Comparison of ENCODE assay signal across 1 cellular context in the genomic region with DNA sequence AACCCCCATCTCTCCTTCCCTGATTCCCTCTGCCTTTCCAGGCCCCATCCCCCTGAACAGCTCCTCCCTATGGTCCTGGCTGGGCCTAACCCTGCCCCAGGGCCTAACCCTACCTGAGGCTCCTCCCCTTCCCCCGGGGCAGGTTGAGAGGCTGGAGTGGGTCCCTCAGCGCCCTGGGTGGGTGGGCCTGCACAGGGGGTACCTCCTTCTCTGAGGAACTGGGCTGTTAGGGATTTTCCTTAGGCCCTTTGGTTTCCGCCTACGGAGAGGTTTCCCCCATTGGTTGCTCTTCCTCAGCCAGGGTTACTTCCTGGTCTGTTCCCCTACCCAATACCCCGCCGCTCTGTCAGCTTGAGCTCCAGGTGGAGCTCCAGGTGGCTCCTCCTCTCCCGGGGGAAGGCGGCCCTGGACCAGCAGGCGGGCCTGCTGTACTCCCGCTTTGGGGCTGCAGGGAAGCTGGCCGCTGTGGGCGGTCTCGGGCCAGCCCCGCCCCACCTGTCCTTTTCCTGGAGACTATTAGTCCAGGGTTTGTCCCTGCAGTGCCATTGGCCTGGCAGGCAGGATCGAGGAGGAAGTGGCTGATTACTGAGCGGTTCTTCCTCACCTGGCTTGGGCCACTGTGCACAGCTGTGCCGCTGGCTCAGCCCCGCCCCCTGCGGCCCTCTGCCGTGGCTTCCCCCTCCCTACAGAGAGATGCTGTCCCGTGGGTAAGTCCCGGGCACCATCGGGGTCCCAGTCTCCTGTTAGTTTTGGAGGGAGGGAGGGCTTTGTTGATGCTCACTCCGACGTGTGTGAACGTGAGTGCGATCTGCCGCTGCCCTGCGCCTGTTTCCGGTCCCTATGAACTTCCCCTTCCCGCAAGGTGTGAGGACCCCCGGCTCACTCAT.
TF ChIP-seq lines count a peak whose summit lies in the region.

No MANE protein-coding gene starts in this region.

TF ChIP-seq in HepG2, 621 proteins besides CTCF, POLR2A, EP300 and RAD21 (continued from another document and continues in another):
- TF ChIP-seq TFDP2 (CRISPR knock-in tag; IDR thresholded peaks at IDR 0.05) = peak; percentile 58
- peak; percentile 90 for TF ChIP-seq PHF21A (CRISPR knock-in tag; IDR thresholded peaks at IDR 0.05)
- no peak for TF ChIP-seq IRF1 (CRISPR knock-in tag; IDR thresholded peaks at IDR 0.05; ENCODE audit: low read depth)
- TF ChIP-seq ZNF232 (CRISPR knock-in tag; IDR thresholded peaks at IDR 0.05; ENCODE audit: borderline replicate concordance) = no peak
- peak; percentile 31; the same call in 1 of the 2 replicates for TF ChIP-seq YEATS2 (CRISPR knock-in tag; IDR thresholded peaks at IDR 0.05; ENCODE audit: borderline replicate concordance)
- TF ChIP-seq ZNF263 (CRISPR knock-in tag; IDR thresholded peaks at IDR 0.05) = peak; percentile 43; the same call in 1 of the 2 replicates
- no peak for TF ChIP-seq FLYWCH1 (CRISPR knock-in tag; IDR thresholded peaks at IDR 0.05)
- TF ChIP-seq BHLHE40 (IDR thresholded peaks at IDR 0.05; ENCODE audit: low read length) = peak; percentile 14; the same call in 1 of the 2 replicates
- peak; percentile 19; the same call in 1 of the 2 replicates for TF ChIP-seq NR2C2 (CRISPR knock-in tag; IDR thresholded peaks at IDR 0.05; ENCODE audit: borderline replicate concordance)
- TF ChIP-seq, protein P1, sequence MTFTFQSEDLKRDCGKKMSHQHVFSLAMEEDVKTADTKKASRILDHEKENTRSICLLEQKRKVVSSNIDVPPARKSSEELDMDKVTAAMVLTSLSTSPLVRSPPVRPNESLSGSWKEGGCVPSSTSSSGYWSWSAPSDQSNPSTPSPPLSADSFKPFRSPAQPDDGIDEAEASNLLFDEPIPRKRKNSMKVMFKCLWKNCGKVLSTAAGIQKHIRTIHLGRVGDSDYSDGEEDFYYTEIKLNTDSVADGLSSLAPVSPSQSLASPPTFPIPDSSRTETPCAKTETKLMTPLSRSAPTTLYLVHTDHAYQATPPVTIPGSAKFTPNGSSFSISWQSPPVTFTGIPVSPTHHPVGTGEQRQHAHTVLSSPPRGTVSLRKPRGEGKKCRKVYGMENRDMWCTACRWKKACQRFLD (CRISPR knock-in tag; IDR thresholded peaks at IDR 0.05; ENCODE audit: borderline replicate concordance) = peak; percentile 71; the same call in 1 of the 2 replicates
- TF ChIP-seq, protein P2, sequence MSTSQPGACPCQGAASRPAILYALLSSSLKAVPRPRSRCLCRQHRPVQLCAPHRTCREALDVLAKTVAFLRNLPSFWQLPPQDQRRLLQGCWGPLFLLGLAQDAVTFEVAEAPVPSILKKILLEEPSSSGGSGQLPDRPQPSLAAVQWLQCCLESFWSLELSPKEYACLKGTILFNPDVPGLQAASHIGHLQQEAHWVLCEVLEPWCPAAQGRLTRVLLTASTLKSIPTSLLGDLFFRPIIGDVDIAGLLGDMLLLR (CRISPR knock-in tag; IDR thresholded peaks at IDR 0.05) = peak; percentile 13; the same call in 1 of the 2 replicates
- TF ChIP-seq YEATS4 (CRISPR knock-in tag; IDR thresholded peaks at IDR 0.05; ENCODE audit: borderline replicate concordance) = peak; percentile 67; the same call in 1 of the 2 replicates
- peak; percentile 48 for TF ChIP-seq HDAC2 (CRISPR knock-in tag; IDR thresholded peaks at IDR 0.05)
- no peak for TF ChIP-seq KDM5A (IDR thresholded peaks at IDR 0.05; ENCODE audit: borderline replicate concordance, low read length)
- 0 out of 2 replicates have a peak, but pooled peaks have one; percentile 25 for TF ChIP-seq KLF11 (CRISPR knock-in tag; IDR thresholded peaks at IDR 0.05)
- TF ChIP-seq MED1 (CRISPR knock-in tag; IDR thresholded peaks at IDR 0.05) = peak; percentile 47
- no peak for TF ChIP-seq ATRX (CRISPR knock-in tag; IDR thresholded peaks at IDR 0.05; ENCODE audit: borderline replicate concordance)
- TF ChIP-seq, protein P3, sequence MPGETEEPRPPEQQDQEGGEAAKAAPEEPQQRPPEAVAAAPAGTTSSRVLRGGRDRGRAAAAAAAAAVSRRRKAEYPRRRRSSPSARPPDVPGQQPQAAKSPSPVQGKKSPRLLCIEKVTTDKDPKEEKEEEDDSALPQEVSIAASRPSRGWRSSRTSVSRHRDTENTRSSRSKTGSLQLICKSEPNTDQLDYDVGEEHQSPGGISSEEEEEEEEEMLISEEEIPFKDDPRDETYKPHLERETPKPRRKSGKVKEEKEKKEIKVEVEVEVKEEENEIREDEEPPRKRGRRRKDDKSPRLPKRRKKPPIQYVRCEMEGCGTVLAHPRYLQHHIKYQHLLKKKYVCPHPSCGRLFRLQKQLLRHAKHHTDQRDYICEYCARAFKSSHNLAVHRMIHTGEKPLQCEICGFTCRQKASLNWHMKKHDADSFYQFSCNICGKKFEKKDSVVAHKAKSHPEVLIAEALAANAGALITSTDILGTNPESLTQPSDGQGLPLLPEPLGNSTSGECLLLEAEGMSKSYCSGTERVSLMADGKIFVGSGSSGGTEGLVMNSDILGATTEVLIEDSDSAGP (CRISPR knock-in tag; IDR thresholded peaks at IDR 0.05; ENCODE audit: borderline replicate concordance) = peak; percentile 48; the same call in 1 of the 2 replicates
- TF ChIP-seq HMGXB4 (CRISPR knock-in tag; IDR thresholded peaks at IDR 0.05; ENCODE audit: borderline replicate concordance in 1 of 2, low read depth in 1 of 2) = peak; percentile 53 to 58; a peak in 3 of 4 replicates
- TF ChIP-seq ZNF224 (CRISPR knock-in tag; IDR thresholded peaks at IDR 0.05) = peak; percentile 77; the same call in 1 of the 2 replicates
- peak; percentile 72 for TF ChIP-seq KDM2A (CRISPR knock-in tag; IDR thresholded peaks at IDR 0.05; ENCODE audit: borderline replicate concordance, low read depth)
- TF ChIP-seq THRA (CRISPR knock-in tag; IDR thresholded peaks at IDR 0.05; ENCODE audit: borderline replicate concordance) = 0 out of 2 replicates have a peak, but pooled peaks have one; percentile 37
- peak; percentile 56 for TF ChIP-seq TEAD3 (CRISPR knock-in tag; optimal IDR thresholded peaks at IDR 0.05; ENCODE audit: borderline replicate concordance)
- peak; percentile 76; the same call in 1 of the 2 replicates for TF ChIP-seq SALL2 (CRISPR knock-in tag; IDR thresholded peaks at IDR 0.05)
- TF ChIP-seq TAF1 (CRISPR knock-in tag; IDR thresholded peaks at IDR 0.05) = peak; percentile 63; the same call in 1 of the 2 replicates
- TF ChIP-seq ZEB1 (IDR thresholded peaks at IDR 0.05; ENCODE audit: insufficient replicate concordance, low read depth) = peak; percentile 73
- TF ChIP-seq HNF4G (IDR thresholded peaks at IDR 0.05; ENCODE audit: borderline replicate concordance, low read depth, low read length) = no peak
- 0 out of 2 replicates have a peak, but pooled peaks have one; percentile 35 for TF ChIP-seq HNF4G (CRISPR knock-in tag; IDR thresholded peaks at IDR 0.05; ENCODE audit: borderline replicate concordance, low read depth)
- peak; percentile 76 for TF ChIP-seq ZFY (CRISPR knock-in tag; IDR thresholded peaks at IDR 0.05)
- no peak for TF ChIP-seq ZNF512 (CRISPR knock-in tag; IDR thresholded peaks at IDR 0.05)
- TF ChIP-seq MAZ (IDR thresholded peaks at IDR 0.05; ENCODE audit: borderline replicate concordance, low read depth, low read length) = peak; percentile 54; the same call in 1 of the 2 replicates
- TF ChIP-seq MAZ (CRISPR knock-in tag; IDR thresholded peaks at IDR 0.05; ENCODE audit: low read depth) = 0 out of 2 replicates have a peak, but pooled peaks have one; percentile 37
- TF ChIP-seq SOX6 (IDR thresholded peaks at IDR 0.05) = no peak
- TF ChIP-seq SOX6 (CRISPR knock-in tag; IDR thresholded peaks at IDR 0.05) = peak; percentile 19; the same call in 1 of the 2 replicates
- TF ChIP-seq ZNF234 (CRISPR knock-in tag; conservative IDR thresholded peaks at IDR 0.05) = no peak
- TF ChIP-seq ZKSCAN8 (CRISPR knock-in tag; IDR thresholded peaks at IDR 0.05; ENCODE audit: borderline replicate concordance) = 0 out of 2 replicates have a peak, but pooled peaks have one; percentile 6
- TF ChIP-seq ZNF446 (CRISPR knock-in tag; IDR thresholded peaks at IDR 0.05) = no peak
- peak; percentile 83 for TF ChIP-seq ZFX (CRISPR knock-in tag; IDR thresholded peaks at IDR 0.05; ENCODE audit: low read depth)
- TF ChIP-seq ARID4A (CRISPR knock-in tag; IDR thresholded peaks at IDR 0.05; ENCODE audit: borderline replicate concordance) = peak; percentile 82; the same call in 1 of the 2 replicates
- TF ChIP-seq ZSCAN31 (CRISPR knock-in tag; IDR thresholded peaks at IDR 0.05; ENCODE audit: low read depth) = no peak; the same call in 1 of the 2 replicates
- TF ChIP-seq RXRB (CRISPR knock-in tag; IDR thresholded peaks at IDR 0.05; ENCODE audit: borderline replicate concordance) = peak; percentile 49
- no peak; the same call in 1 of the 2 replicates for TF ChIP-seq ZBTB42 (CRISPR knock-in tag; IDR thresholded peaks at IDR 0.05)
